In genomic region chr7:136333636-136334035, GRCh38 we compare ENCODE assay signal across 37 cellular contexts.
"Had no signal": no experiment of that assay in that cellular context is flagged by ENCODE, and none has a peak within 500 bp of the region (broad histone marks: within the 10 kb centered on the region; RNA-seq: fewer than 3 reads in every experiment).

No MANE protein-coding gene starts in this region.

- H3K27me3 ChIP-seq: ascending aorta, cardiac muscle cell had no signal

- H3K36me3 ChIP-seq: ascending aorta, cardiac muscle cell had no signal

- H3K27ac Mint-ChIP-seq: activated B cell treated with CpG ODN at 0.5 μM for 24 hours; activated CD4-positive, alpha-beta memory T cell treated with anti-CD3 and anti-CD28 coated beads for 36 hours; activated CD4-positive, alpha-beta T cell treated with anti-CD3 and anti-CD28 coated beads for 36 hours; activated CD4-positive, alpha-beta T cell treated with anti-CD3 and anti-CD28 coated beads, Interleukin-2, amount 10 ng/mL, durations not matched to agents 24 days and 14 days; activated CD8-positive, alpha-beta T cell treated with anti-CD3 and anti-CD28 coated beads for 36 hours; activated naive CD4-positive, alpha-beta T cell treated with anti-CD3 and anti-CD28 coated beads, Interleukin-2, amount 10 ng/mL, durations not matched to agents 7 days and 5 days; activated naive CD4-positive, alpha-beta T cell treated with anti-CD3 and anti-CD28 coated beads, Interleukin-2, amount 50 U/mL, for 24 hours; activated naive CD8-positive, alpha-beta T cell; activated naive CD8-positive, alpha-beta T cell treated with anti-CD3 and anti-CD28 coated beads, Interleukin-2, amount 10 ng/mL, durations not matched to agents 7 days and 5 days; activated naive CD8-positive, alpha-beta T cell treated with anti-CD3 and anti-CD28 coated beads, Interleukin-2, amount 50 U/mL, for 24 hours; activated T-cell treated with anti-CD3 and anti-CD28 coated beads, Interleukin-2, amount 50 U/mL, for 72 hours; activated T-helper 1 cell treated with anti-CD3 and anti-CD28 coated beads, Interleukin-12 subunit alpha, Interleukin-12 subunit beta, Interleukin-2, Interleukin-4 antibody, amounts not matched to agents 30 ng/mL and 10 ng/mL and 1 ng/mL, durations not matched to agents 14 hours and 24 hours and 36 hours; activated T-helper 17 cell treated with anti-CD3 and anti-CD28 coated beads, Interleukin-2, amount 50 U/mL, for 72 hours; brain; T-helper 1 cell treated with Interleukin-12 subunit alpha and Interleukin-12 subunit beta and Interleukin-4 antibody, amounts not matched to agents 30 μg/mL and 1 μg/mL, for 36 hours; T-helper 2 cell treated with Interferon-gamma antibody and Interleukin-4, amounts not matched to agents 5 μg/mL and 100 μg/mL, for 36 hours had no signal

- H3K4me3 Mint-ChIP-seq: activated B cell treated with CpG ODN at 0.5 μM for 24 hours; activated CD4-positive, alpha-beta memory T cell treated with anti-CD3 and anti-CD28 coated beads for 36 hours; activated CD4-positive, alpha-beta T cell treated with anti-CD3 and anti-CD28 coated beads for 36 hours; activated CD4-positive, alpha-beta T cell treated with anti-CD3 and anti-CD28 coated beads, Interleukin-2, amount 10 ng/mL, durations not matched to agents 24 days and 14 days; activated CD8-positive, alpha-beta T cell treated with anti-CD3 and anti-CD28 coated beads for 36 hours; activated naive CD4-positive, alpha-beta T cell treated with anti-CD3 and anti-CD28 coated beads, Interleukin-2, amount 10 ng/mL, durations not matched to agents 7 days and 5 days; activated naive CD4-positive, alpha-beta T cell treated with anti-CD3 and anti-CD28 coated beads, Interleukin-2, amount 50 U/mL, for 24 hours; activated naive CD8-positive, alpha-beta T cell; activated naive CD8-positive, alpha-beta T cell treated with anti-CD3 and anti-CD28 coated beads, Interleukin-2, amount 10 ng/mL, durations not matched to agents 7 days and 5 days; activated naive CD8-positive, alpha-beta T cell treated with anti-CD3 and anti-CD28 coated beads, Interleukin-2, amount 50 U/mL, for 24 hours; activated T-cell treated with anti-CD3 and anti-CD28 coated beads, Interleukin-2, amount 50 U/mL, for 4 hours; activated T-cell treated with anti-CD3 and anti-CD28 coated beads, Interleukin-2, amount 50 U/mL, for 72 hours; activated T-helper 1 cell treated with anti-CD3 and anti-CD28 coated beads, Interleukin-12 subunit alpha, Interleukin-12 subunit beta, Interleukin-2, Interleukin-4 antibody, amounts not matched to agents 30 ng/mL and 10 ng/mL and 1 ng/mL, durations not matched to agents 14 hours and 24 hours and 36 hours; activated T-helper 17 cell treated with anti-CD3 and anti-CD28 coated beads, Interleukin-2, amount 50 U/mL, for 72 hours; brain; central memory CD8-positive, alpha-beta T cell; T-helper 1 cell treated with Interleukin-12 subunit alpha and Interleukin-12 subunit beta and Interleukin-4 antibody, amounts not matched to agents 30 μg/mL and 1 μg/mL, for 36 hours; T-helper 2 cell treated with Interferon-gamma antibody and Interleukin-4, amounts not matched to agents 5 μg/mL and 100 μg/mL, for 36 hours had no signal

- H3K4me1 ChIP-seq: ascending aorta had no signal

- H3K36me3 Mint-ChIP-seq: activated CD4-positive, alpha-beta memory T cell treated with anti-CD3 and anti-CD28 coated beads for 36 hours; activated naive CD4-positive, alpha-beta T cell treated with anti-CD3 and anti-CD28 coated beads, Interleukin-2, amount 10 ng/mL, durations not matched to agents 7 days and 5 days; activated naive CD4-positive, alpha-beta T cell treated with anti-CD3 and anti-CD28 coated beads, Interleukin-2, amount 50 U/mL, for 24 hours; activated naive CD8-positive, alpha-beta T cell; activated naive CD8-positive, alpha-beta T cell treated with anti-CD3 and anti-CD28 coated beads, Interleukin-2, amount 10 ng/mL, durations not matched to agents 7 days and 5 days; brain had no signal

- H3K4me1 Mint-ChIP-seq: activated B cell treated with CpG ODN at 0.5 μM for 24 hours; activated CD4-positive, alpha-beta T cell treated with anti-CD3 and anti-CD28 coated beads for 36 hours; activated CD4-positive, alpha-beta T cell treated with anti-CD3 and anti-CD28 coated beads, Interleukin-2, amount 10 ng/mL, durations not matched to agents 24 days and 14 days; activated naive CD4-positive, alpha-beta T cell treated with anti-CD3 and anti-CD28 coated beads, Interleukin-2, amount 10 ng/mL, durations not matched to agents 7 days and 5 days; activated naive CD4-positive, alpha-beta T cell treated with anti-CD3 and anti-CD28 coated beads, Interleukin-2, amount 50 U/mL, for 24 hours; activated naive CD8-positive, alpha-beta T cell treated with anti-CD3 and anti-CD28 coated beads, Interleukin-2, amount 10 ng/mL, durations not matched to agents 7 days and 5 days; activated naive CD8-positive, alpha-beta T cell treated with anti-CD3 and anti-CD28 coated beads, Interleukin-2, amount 50 U/mL, for 24 hours; activated T-helper 17 cell treated with anti-CD3 and anti-CD28 coated beads, Interleukin-2, amount 50 U/mL, for 72 hours; central memory CD8-positive, alpha-beta T cell had no signal

- H3K27ac ChIP-seq: ascending aorta, cardiac muscle cell, VCaP had no signal

- FAIRE-seq: bronchial epithelial cell, TTC549 had no signal

- DNase-seq: activated B cell treated with CpG ODN at 0.5 μM for 24 hours; activated CD4-positive, alpha-beta memory T cell treated with anti-CD3 and anti-CD28 coated beads for 36 hours; activated CD4-positive, alpha-beta T cell treated with anti-CD3 and anti-CD28 coated beads for 1 hour; activated CD4-positive, alpha-beta T cell treated with anti-CD3 and anti-CD28 coated beads for 36 hours; activated CD4-positive, alpha-beta T cell treated with anti-CD3 and anti-CD28 coated beads, Interleukin-2, amount 10 ng/mL, durations not matched to agents 24 days and 14 days; activated CD4-positive, alpha-beta T cell treated with anti-CD3 and anti-CD28 coated beads, Interleukin-2, amount 50 U/mL, for 1 hour; activated CD4-positive, alpha-beta T cell treated with anti-CD3 and anti-CD28 coated beads, Interleukin-2, amount 50 U/mL, for 4 hours; activated CD8-positive, alpha-beta memory T cell treated with anti-CD3 and anti-CD28 coated beads, Interleukin-2, amount 50 U/mL, for 4 hours; activated CD8-positive, alpha-beta T cell treated with anti-CD3 and anti-CD28 coated beads for 36 hours; activated effector memory CD4-positive, alpha-beta T cell treated with anti-CD3 and anti-CD28 coated beads, Interleukin-2, amount 50 U/mL, for 16 hours; activated naive CD4-positive, alpha-beta T cell treated with anti-CD3 and anti-CD28 coated beads, Interleukin-2, amount 10 ng/mL, durations not matched to agents 7 days and 5 days; activated naive CD4-positive, alpha-beta T cell treated with Interleukin-2 at 50 U/mL for 16 hours; activated naive CD8-positive, alpha-beta T cell treated with anti-CD3 and anti-CD28 coated beads, Interleukin-2, amount 10 ng/mL, durations not matched to agents 7 days and 5 days; activated naive CD8-positive, alpha-beta T cell treated with anti-CD3 and anti-CD28 coated beads, Interleukin-2, amount 50 U/mL, for 24 hours; activated T-cell treated with anti-CD3 and anti-CD28 coated beads for 4 hours; activated T-cell treated with anti-CD3 and anti-CD28 coated beads, Interleukin-2, amount 50 U/mL, for 1 hour; activated T-cell treated with anti-CD3 and anti-CD28 coated beads, Interleukin-2, amount 50 U/mL, for 4 hours; activated T-cell treated with anti-CD3 and anti-CD28 coated beads, Interleukin-2, amount 50 U/mL, for 72 hours; amygdala; anterior cingulate cortex; cerebellar nuclear complex; T-helper 1 cell; T-helper 2 cell; T-helper 9 cell had no signal

- H3K9me3 ChIP-seq: ascending aorta had no signal

- H3K27me3 Mint-ChIP-seq: activated B cell treated with CpG ODN at 0.5 μM for 24 hours; activated CD4-positive, alpha-beta memory T cell treated with anti-CD3 and anti-CD28 coated beads for 36 hours; activated CD4-positive, alpha-beta T cell treated with anti-CD3 and anti-CD28 coated beads for 36 hours; activated CD4-positive, alpha-beta T cell treated with anti-CD3 and anti-CD28 coated beads, Interleukin-2, amount 10 ng/mL, durations not matched to agents 24 days and 14 days; activated CD8-positive, alpha-beta T cell treated with anti-CD3 and anti-CD28 coated beads for 36 hours; activated naive CD4-positive, alpha-beta T cell treated with anti-CD3 and anti-CD28 coated beads, Interleukin-2, amount 10 ng/mL, durations not matched to agents 7 days and 5 days; activated naive CD4-positive, alpha-beta T cell treated with anti-CD3 and anti-CD28 coated beads, Interleukin-2, amount 50 U/mL, for 24 hours; activated naive CD8-positive, alpha-beta T cell; activated naive CD8-positive, alpha-beta T cell treated with anti-CD3 and anti-CD28 coated beads, Interleukin-2, amount 10 ng/mL, durations not matched to agents 7 days and 5 days; activated naive CD8-positive, alpha-beta T cell treated with anti-CD3 and anti-CD28 coated beads, Interleukin-2, amount 50 U/mL, for 24 hours; activated T-helper 17 cell treated with anti-CD3 and anti-CD28 coated beads, Interleukin-2, amount 50 U/mL, for 72 hours; brain; central memory CD8-positive, alpha-beta T cell had no signal

- H3K9me3 Mint-ChIP-seq: activated B cell treated with CpG ODN at 0.5 μM for 24 hours; activated CD4-positive, alpha-beta memory T cell treated with anti-CD3 and anti-CD28 coated beads for 36 hours; activated CD4-positive, alpha-beta T cell treated with anti-CD3 and anti-CD28 coated beads, Interleukin-2, amount 10 ng/mL, durations not matched to agents 24 days and 14 days; activated CD8-positive, alpha-beta T cell treated with anti-CD3 and anti-CD28 coated beads for 36 hours; activated naive CD4-positive, alpha-beta T cell treated with anti-CD3 and anti-CD28 coated beads, Interleukin-2, amount 10 ng/mL, durations not matched to agents 7 days and 5 days; activated naive CD8-positive, alpha-beta T cell treated with anti-CD3 and anti-CD28 coated beads, Interleukin-2, amount 10 ng/mL, durations not matched to agents 7 days and 5 days; activated naive CD8-positive, alpha-beta T cell treated with anti-CD3 and anti-CD28 coated beads, Interleukin-2, amount 50 U/mL, for 24 hours; activated T-helper 1 cell treated with anti-CD3 and anti-CD28 coated beads, Interleukin-12 subunit alpha, Interleukin-12 subunit beta, Interleukin-2, Interleukin-4 antibody, amounts not matched to agents 30 ng/mL and 10 ng/mL and 1 ng/mL, durations not matched to agents 14 hours and 24 hours and 36 hours; activated T-helper 17 cell treated with anti-CD3 and anti-CD28 coated beads, Interleukin-2, amount 50 U/mL, for 72 hours; central memory CD8-positive, alpha-beta T cell; T-helper 1 cell treated with Interleukin-12 subunit alpha and Interleukin-12 subunit beta and Interleukin-4 antibody, amounts not matched to agents 30 μg/mL and 1 μg/mL, for 36 hours; T-helper 2 cell treated with Interferon-gamma antibody and Interleukin-4, amounts not matched to agents 5 μg/mL and 100 μg/mL, for 36 hours had no signal

- H3K4me3 ChIP-seq: ascending aorta, cardiac muscle cell had no signal
